Comparison of ENCODE assay signal across 14 cellular contexts in genomic region chr9:16258191-16258590, GRCh38.
A peak's percentile ranks its signal among the peaks of the same experiment; 100 is the strongest.
DNase-seq lines count a peak whose midpoint lies in the region; ATAC-seq and TF ChIP-seq lines count a peak whose summit lies in the region.
"Had no signal": no experiment of that assay in that cellular context is flagged by ENCODE, and none has a peak within 500 bp of the region (broad histone marks: within the 10 kb centered on the region; RNA-seq: fewer than 3 reads in every experiment).

No MANE protein-coding gene starts in this region.

- peak; percentile 32 for DNase-seq in osteoblast (ENCODE audit: insufficient read length, low spot score, missing footprints)
- no peak for DNase-seq in left lung
- no peak for DNase-seq in NCI-H2171 (lab: John Stamatoyannopoulos, UW)
- DNase-seq in activated CD4-positive, alpha-beta memory T cell treated with anti-CD3 and anti-CD28 coated beads for 36 hours, result no peak
- DNase-seq: Calu3; CD4-positive, alpha-beta memory T cell; COR-L47; DMS53; DMS79 treated with DMSO at 0.1 percent for 48 hours; GF-D8; GOT3; HCEC 1CT had no signal

- peaks cover 0 to 75% (median 0%) of the 10 kb centered on the region in 11 experiments; a peak in 5 of 22 replicates for H3K27me3 ChIP-seq in BLaER1 treated with 17β-estradiol and CSF1 and Interleukin-3, amounts not matched to agents 10 nM and 100 nM
- H3K27me3 ChIP-seq in Loucy (ENCODE audit: insufficient read depth, low read length, poor library complexity, severe bottlenecking) (peaks cover 4% of the 10 kb centered on the region), osteoblast (ENCODE audit: insufficient read depth, low read length) (no peaks in the 10 kb centered on the region), left lung (no peaks in the 10 kb centered on the region)

- H3K27ac Mint-ChIP-seq in activated CD4-positive, alpha-beta memory T cell treated with anti-CD3 and anti-CD28 coated beads for 36 hours, result no peak overlapping the region
- H3K27ac Mint-ChIP-seq: CD4-positive, alpha-beta memory T cell had no signal

- no peaks in the 10 kb centered on the region for H3K36me3 Mint-ChIP-seq in activated CD4-positive, alpha-beta memory T cell treated with anti-CD3 and anti-CD28 coated beads for 36 hours
- H3K36me3 Mint-ChIP-seq: CD4-positive, alpha-beta memory T cell had no signal

- H3K4me3 ChIP-seq in BLaER1 treated with 17β-estradiol and CSF1 and Interleukin-3, amounts not matched to agents 10 nM and 100 nM, result no peak overlapping the region
- peak overlapping the region; percentile 44 for H3K4me3 ChIP-seq in Loucy (ENCODE audit: low read length, poor library complexity, severe bottlenecking)
- H3K4me3 ChIP-seq in osteoblast (ENCODE audit: insufficient read depth, low read length), result no peak overlapping the region
- no peak overlapping the region for H3K4me3 ChIP-seq in left lung

- H2AFZ ChIP-seq in Loucy (ENCODE audit: low read length), result no peak overlapping the region
- no peak overlapping the region for H2AFZ ChIP-seq in osteoblast (ENCODE audit: low read length)

- H3K4me2 ChIP-seq in BLaER1 treated with 17β-estradiol and CSF1 and Interleukin-3, amounts not matched to agents 10 nM and 100 nM, result peak overlapping the region; percentile 19 to 69 (median 52); a peak in 17 of 22 replicates
- H3K4me2 ChIP-seq in Loucy (ENCODE audit: low read depth, low read length, poor library complexity, severe bottlenecking) (peak overlapping the region; percentile 62), osteoblast (ENCODE audit: insufficient read depth, low read length) (no peak overlapping the region)

- H3K36me3 ChIP-seq in BLaER1 treated with 17β-estradiol and CSF1 and Interleukin-3, amounts not matched to agents 10 nM and 100 nM, result no peaks in the 10 kb centered on the region
- H3K36me3 ChIP-seq in Loucy (ENCODE audit: insufficient read depth, low read length), result no peaks in the 10 kb centered on the region
- no peaks in the 10 kb centered on the region for H3K36me3 ChIP-seq in osteoblast (ENCODE audit: insufficient read depth, low read length)
- H3K36me3 ChIP-seq in left lung, result no peaks in the 10 kb centered on the region

- H3K9ac ChIP-seq in BLaER1 treated with 17β-estradiol and CSF1 and Interleukin-3, amounts not matched to agents 10 nM and 100 nM, result no peak overlapping the region
- H3K9ac ChIP-seq in Loucy (ENCODE audit: low read depth, low read length, poor library complexity, severe bottlenecking), result no peak overlapping the region

- no peaks in the 10 kb centered on the region for H3K9me2 ChIP-seq in Loucy (replicated peaks; ENCODE audit: low read depth, low read length)

- H3K9me3 Mint-ChIP-seq in activated CD4-positive, alpha-beta memory T cell treated with anti-CD3 and anti-CD28 coated beads for 36 hours, result no peaks in the 10 kb centered on the region

- POLR2A ChIA-PET in activated CD4-positive, alpha-beta memory T cell treated with anti-CD3 and anti-CD28 coated beads for 36 hours (lab: Charles Lee), result no interaction called here

- H3K27me3 Mint-ChIP-seq in activated CD4-positive, alpha-beta memory T cell treated with anti-CD3 and anti-CD28 coated beads for 36 hours, result no peaks in the 10 kb centered on the region
- H3K27me3 Mint-ChIP-seq: CD4-positive, alpha-beta memory T cell had no signal

- H3K27ac ChIP-seq in BLaER1 treated with 17β-estradiol and CSF1 and Interleukin-3, amounts not matched to agents 10 nM and 100 nM, result no peak overlapping the region
- H3K27ac ChIP-seq in osteoblast (ENCODE audit: low read depth, low read length) (no peak overlapping the region), left lung (no peak overlapping the region)

- no peaks in the 10 kb centered on the region for H3K9me3 ChIP-seq in BLaER1 treated with 17β-estradiol and CSF1 and Interleukin-3, amounts not matched to agents 10 nM and 100 nM (replicated peaks in 1 of 11)
- H3K9me3 ChIP-seq in Loucy (ENCODE audit: insufficient read depth, low read depth, low read length), result no peaks in the 10 kb centered on the region
- H3K9me3 ChIP-seq in osteoblast (ENCODE audit: low read depth, low read length), result no peaks in the 10 kb centered on the region
- no peaks in the 10 kb centered on the region for H3K9me3 ChIP-seq in left lung

- H3K4me1 ChIP-seq in BLaER1 treated with 17β-estradiol and CSF1 and Interleukin-3, amounts not matched to agents 10 nM and 100 nM, result peaks cover 10 to 67% (median 60%) of the 10 kb centered on the region in 10 experiments
- H3K4me1 ChIP-seq in Loucy (ENCODE audit: insufficient read depth, low read length, poor library complexity, severe bottlenecking), result peaks cover 9% of the 10 kb centered on the region
- no peaks in the 10 kb centered on the region for H3K4me1 ChIP-seq in osteoblast (ENCODE audit: insufficient read depth, low read length)
- H3K4me1 ChIP-seq in left lung, result no peaks in the 10 kb centered on the region

- ATAC-seq in left lung, result no peak

- no peaks in the 10 kb centered on the region for H3K4me1 Mint-ChIP-seq in activated CD4-positive, alpha-beta memory T cell treated with anti-CD3 and anti-CD28 coated beads for 36 hours (ENCODE audit: low read depth)
- H3K4me1 Mint-ChIP-seq: CD4-positive, alpha-beta memory T cell had no signal

- intact Hi-C loops in left lung (cut with DNase I), result no loop called here
- intact Hi-C loops in activated CD4-positive, alpha-beta memory T cell treated with anti-CD3 and anti-CD28 coated beads for 36 hours (cut with micrococcal nuclease), result no loop called here

- H4K20me1 ChIP-seq in BLaER1 treated with 17β-estradiol and CSF1 and Interleukin-3, amounts not matched to agents 10 nM and 100 nM, result no peaks in the 10 kb centered on the region
- H4K20me1 ChIP-seq in Loucy (ENCODE audit: insufficient read depth, low read length, poor library complexity, severe bottlenecking) (no peaks in the 10 kb centered on the region), osteoblast (ENCODE audit: insufficient read depth, low read length) (no peaks in the 10 kb centered on the region)

- TF ChIP-seq CTCF in Loucy (conservative IDR thresholded peaks at IDR 0.05; ENCODE audit: low read length) (no peak), osteoblast (IDR thresholded peaks at IDR 0.05; ENCODE audit: extremely low read depth, low read depth, low read length) (no peak), left lung (IDR thresholded peaks at IDR 0.05) (no peak)

- H3K4me3 Mint-ChIP-seq in activated CD4-positive, alpha-beta memory T cell treated with anti-CD3 and anti-CD28 coated beads for 36 hours, result no peak overlapping the region
- H3K4me3 Mint-ChIP-seq: CD4-positive, alpha-beta memory T cell had no signal

- H3K79me2 ChIP-seq in Loucy (ENCODE audit: insufficient read depth, low read length) (no peaks in the 10 kb centered on the region), osteoblast (ENCODE audit: insufficient read depth, low read length) (no peaks in the 10 kb centered on the region)

- no peaks in the 10 kb centered on the region for H3F3A ChIP-seq in Loucy (ENCODE audit: low read depth)

- CTCF ChIA-PET in activated CD4-positive, alpha-beta memory T cell treated with anti-CD3 and anti-CD28 coated beads for 36 hours (lab: Charles Lee), result no interaction called here
